ENCODE assay signal across 20 cellular contexts in the genomic region with DNA sequence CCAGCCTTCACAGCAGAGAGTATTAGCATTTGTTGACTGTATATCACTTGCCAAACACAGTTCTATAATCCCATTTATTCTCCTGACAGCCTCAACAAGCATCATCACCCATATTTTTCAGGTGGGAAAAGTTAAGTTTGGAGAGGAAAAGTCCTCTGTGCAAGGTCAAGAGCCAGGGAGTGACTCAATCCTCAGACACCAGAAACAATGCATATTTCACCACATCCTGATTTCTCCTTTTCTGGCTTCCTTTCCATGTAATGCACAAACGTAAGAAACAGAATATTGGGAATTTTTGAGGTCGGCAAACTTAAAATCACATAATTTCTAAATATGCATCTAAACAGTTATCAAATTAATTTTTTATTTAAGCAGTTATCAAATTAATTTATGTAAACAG.
DNase-seq lines count a peak whose midpoint lies in the region; ATAC-seq, FAIRE-seq and TF ChIP-seq lines count a peak whose summit lies in the region.
"Had no signal": no experiment of that assay in that cellular context is flagged by ENCODE, and none has a peak within 500 bp of the region (broad histone marks: within the 10 kb centered on the region; RNA-seq: fewer than 3 reads in every experiment).

No MANE protein-coding gene starts in this region.

- H3K4me3 ChIP-seq in astrocyte (ENCODE audit: insufficient read depth, low read depth, low read length) (no peak overlapping the region), fibroblast of pulmonary artery (replicated peaks; ENCODE audit: low read depth, low read length) (no peak overlapping the region), tibial nerve (no peak overlapping the region)
- H3K4me3 ChIP-seq: esophagus squamous epithelium, tibial artery had no signal

- DNase-seq in HS-5 (ENCODE audit: low read depth) (peak; percentile 63), astrocyte (ENCODE audit: low read depth) (peak; percentile 90), fibroblast of pulmonary artery (ENCODE audit: low read depth) (peak; percentile 97), tibial nerve (ENCODE audit: low spot score in 2 of 2) (no peak)
- DNase-seq in stimulated activated naive CD4-positive, alpha-beta T cell treated with Interleukin-2 at 50 U/mL for 16 hours (lab: John Stamatoyannopoulos, UW), result no peak
- DNase-seq: activated B cell treated with CpG ODN at 0.5 μM for 24 hours, esophagus squamous epithelium, left ventricle myocardium superior, NCI-H1694, NCI-H226, Right ventricle myocardium superior, small intestine, T-helper 1 cell, tibial artery had no signal

- peaks cover 22% of the 10 kb centered on the region for H3K4me1 Mint-ChIP-seq in astrocyte (ENCODE audit: low read depth, unreplicated experiment)
- H3K4me1 Mint-ChIP-seq: activated B cell treated with CpG ODN at 0.5 μM for 24 hours had no signal

- H2AFZ ChIP-seq in astrocyte (ENCODE audit: low read depth, low read length), result no peak overlapping the region

- TF ChIP-seq POLR2A in tibial nerve (IDR thresholded peaks at IDR 0.05), result no peak

- H3K9ac ChIP-seq in astrocyte (ENCODE audit: low read length), result no peak overlapping the region
- H3K9ac ChIP-seq: parathyroid adenoma had no signal

- H3K27me3 ChIP-seq in astrocyte (ENCODE audit: insufficient read depth, low read length) (no peaks in the 10 kb centered on the region), tibial nerve (no peaks in the 10 kb centered on the region)
- H3K27me3 ChIP-seq: esophagus squamous epithelium, tibial artery had no signal

- peak overlapping the region; percentile 38 for H3K27ac ChIP-seq in astrocyte (ENCODE audit: low read depth, low read length)
- H3K27ac ChIP-seq in tibial nerve, result no peak overlapping the region
- H3K27ac ChIP-seq: esophagus squamous epithelium, parathyroid adenoma, tibial artery had no signal

- H4K20me1 ChIP-seq in astrocyte (ENCODE audit: insufficient read depth, low read length), result no peaks in the 10 kb centered on the region

- peaks cover 13% of the 10 kb centered on the region for H3K9me3 Mint-ChIP-seq in astrocyte (ENCODE audit: unreplicated experiment)
- H3K9me3 Mint-ChIP-seq: dendritic cell treated with granulocyte-macrophage colony-stimulating factor and Interleukin-4, amounts not matched to agents 40 ng/mL and 50 ng/mL, for 4 days had no signal

- H3K4me2 ChIP-seq in astrocyte (ENCODE audit: low read length), result peak overlapping the region; percentile 45

- ATAC-seq in GM18873 (IDR thresholded peaks at IDR 0.05; ENCODE audit: low FRiP score, unreplicated experiment), result no peak
- ATAC-seq in HG03439 (IDR thresholded peaks at IDR 0.05; ENCODE audit: unreplicated experiment), result no peak
- ATAC-seq: left ventricle myocardium superior had no signal

- no peaks in the 10 kb centered on the region for H3K27me3 Mint-ChIP-seq in astrocyte (ENCODE audit: low read depth, unreplicated experiment)
- H3K27me3 Mint-ChIP-seq: activated B cell treated with CpG ODN at 0.5 μM for 24 hours had no signal

- no peaks in the 10 kb centered on the region for H3K36me3 ChIP-seq in astrocyte (ENCODE audit: insufficient read depth, low read length)
- no peaks in the 10 kb centered on the region for H3K36me3 ChIP-seq in tibial nerve
- H3K36me3 ChIP-seq: esophagus squamous epithelium, tibial artery had no signal

- TF ChIP-seq CTCF in astrocyte (IDR thresholded peaks at IDR 0.05; ENCODE audit: insufficient read depth, low read depth, low read length), result no peak
- TF ChIP-seq CTCF in fibroblast of pulmonary artery (IDR thresholded peaks at IDR 0.05; ENCODE audit: low read length, missing control alignments), result no peak
- TF ChIP-seq CTCF in tibial nerve (IDR thresholded peaks at IDR 0.05), result no peak

- H3K9me3 ChIP-seq in astrocyte (ENCODE audit: insufficient read depth, low read depth, low read length) (no peaks in the 10 kb centered on the region), tibial nerve (no peaks in the 10 kb centered on the region)
- H3K9me3 ChIP-seq: esophagus squamous epithelium had no signal

- peak overlapping the region; percentile 27 for H3K4me3 Mint-ChIP-seq in astrocyte (ENCODE audit: unreplicated experiment)
- H3K4me3 Mint-ChIP-seq: activated B cell treated with CpG ODN at 0.5 μM for 24 hours; CD14-positive monocyte; dendritic cell treated with granulocyte-macrophage colony-stimulating factor and Interleukin-4, amounts not matched to agents 40 ng/mL and 50 ng/mL, for 4 days had no signal

- no peaks in the 10 kb centered on the region for H3K79me2 ChIP-seq in astrocyte (ENCODE audit: insufficient read depth, low read length)
- H3K79me2 ChIP-seq: parathyroid adenoma had no signal

- peak; percentile 60 for FAIRE-seq in astrocyte (lab: Jason Lieb, UNC)
- FAIRE-seq: small intestine had no signal

- peak; percentile 24 to 32 for TF ChIP-seq EP300 in tibial nerve (IDR thresholded peaks at IDR 0.05)

- peaks cover 24% of the 10 kb centered on the region for H3K4me1 ChIP-seq in astrocyte (ENCODE audit: insufficient read depth, low read length)
- H3K4me1 ChIP-seq in tibial nerve, result no peaks in the 10 kb centered on the region
- H3K4me1 ChIP-seq: esophagus squamous epithelium had no signal

- H3K27ac Mint-ChIP-seq in astrocyte (ENCODE audit: unreplicated experiment), result peak overlapping the region; percentile 88
- H3K27ac Mint-ChIP-seq: activated B cell treated with CpG ODN at 0.5 μM for 24 hours; activated T-helper 2 cell treated with anti-CD3 and anti-CD28 coated beads, Interferon-gamma antibody, Interleukin-2, Interleukin-4, amounts not matched to agents 10 μg/mL and 5 μg/mL and 100 μg/mL, durations not matched to agents 14 hours and 24 hours and 36 hours; dendritic cell treated with granulocyte-macrophage colony-stimulating factor and Interleukin-4, amounts not matched to agents 40 ng/mL and 50 ng/mL, for 4 days had no signal

- 82 to 84% methylated on average over 2 of the region's 2 CpGs for WGBS in tibial nerve, 2 donors

- no peaks in the 10 kb centered on the region for H3K36me3 Mint-ChIP-seq in astrocyte (ENCODE audit: low read depth, unreplicated experiment)
- H3K36me3 Mint-ChIP-seq: CD14-positive monocyte had no signal

Comparison
In these comparisons a context has a peak if more than half of its experiments do, and no peak if none do; other contexts are left out.
1. DNase-seq: peak in HS-5 (single experiment), astrocyte (single experiment) and fibroblast of pulmonary artery (single experiment); none in tibial nerve (0 of 2) and stimulated activated naive CD4-positive, alpha-beta T cell treated with Interleukin-2 at 50 U/mL for 16 hours (single experiment).